In genomic region chr12:14270392-14270791, GRCh38 we compare ENCODE assay signal across 34 cellular contexts.
"Had no signal": no experiment of that assay in that cellular context is flagged by ENCODE, and none has a peak within 500 bp of the region (broad histone marks: within the 10 kb centered on the region; RNA-seq: fewer than 3 reads in every experiment).

No MANE protein-coding gene starts in this region.

- H3K4me3 ChIP-seq: ascending aorta, cardiac muscle cell had no signal

- H3K4me3 Mint-ChIP-seq: activated B cell treated with CpG ODN at 0.5 μM for 24 hours; activated CD4-positive, alpha-beta memory T cell treated with anti-CD3 and anti-CD28 coated beads for 36 hours; activated CD4-positive, alpha-beta T cell treated with anti-CD3 and anti-CD28 coated beads, Interleukin-2, amount 10 ng/mL, durations not matched to agents 24 days and 14 days; activated CD8-positive, alpha-beta T cell treated with anti-CD3 and anti-CD28 coated beads for 36 hours; activated naive CD4-positive, alpha-beta T cell treated with anti-CD3 and anti-CD28 coated beads, Interleukin-2, amount 10 ng/mL, durations not matched to agents 7 days and 5 days; activated naive CD4-positive, alpha-beta T cell treated with anti-CD3 and anti-CD28 coated beads, Interleukin-2, amount 50 U/mL, for 24 hours; activated naive CD8-positive, alpha-beta T cell; activated naive CD8-positive, alpha-beta T cell treated with anti-CD3 and anti-CD28 coated beads, Interleukin-2, amount 10 ng/mL, durations not matched to agents 7 days and 5 days; activated naive CD8-positive, alpha-beta T cell treated with anti-CD3 and anti-CD28 coated beads, Interleukin-2, amount 50 U/mL, for 24 hours; activated T-cell treated with anti-CD3 and anti-CD28 coated beads, Interleukin-2, amount 50 U/mL, for 24 hours; brain; central memory CD8-positive, alpha-beta T cell; T-helper 1 cell treated with Interleukin-12 subunit alpha and Interleukin-12 subunit beta and Interleukin-4 antibody, amounts not matched to agents 30 μg/mL and 1 μg/mL, for 36 hours; T-helper 2 cell treated with Interferon-gamma antibody and Interleukin-4, amounts not matched to agents 5 μg/mL and 100 μg/mL, for 36 hours had no signal

- DNase-seq: activated B cell treated with CpG ODN at 0.5 μM for 24 hours; activated CD4-positive, alpha-beta memory T cell treated with anti-CD3 and anti-CD28 coated beads for 36 hours; activated CD4-positive, alpha-beta T cell treated with anti-CD3 and anti-CD28 coated beads for 4 hours; activated CD4-positive, alpha-beta T cell treated with anti-CD3 and anti-CD28 coated beads, Interleukin-2, amount 10 ng/mL, durations not matched to agents 24 days and 14 days; activated CD4-positive, alpha-beta T cell treated with anti-CD3 and anti-CD28 coated beads, Interleukin-2, amount 50 U/mL, for 1 hour; activated CD4-positive, alpha-beta T cell treated with anti-CD3 and anti-CD28 coated beads, Interleukin-2, amount 50 U/mL, for 4 hours; activated CD4-positive, CD25-positive, alpha-beta regulatory T cell treated with anti-CD3 and anti-CD28 coated beads, Interleukin-2, amount 50 U/mL, for 72 hours; activated CD8-positive, alpha-beta memory T cell treated with anti-CD3 and anti-CD28 coated beads, Interleukin-2, amount 50 U/mL, for 4 hours; activated CD8-positive, alpha-beta T cell treated with anti-CD3 and anti-CD28 coated beads for 36 hours; activated effector memory CD4-positive, alpha-beta T cell treated with Interleukin-2 at 50 U/mL for 16 hours; activated gamma-delta T cell; activated naive CD4-positive, alpha-beta T cell treated with anti-CD3 and anti-CD28 coated beads, Interleukin-2, amount 10 ng/mL, durations not matched to agents 7 days and 5 days; activated naive CD4-positive, alpha-beta T cell treated with Interleukin-2 at 50 U/mL for 16 hours; activated naive CD8-positive, alpha-beta T cell treated with anti-CD3 and anti-CD28 coated beads, Interleukin-2, amount 10 ng/mL, durations not matched to agents 7 days and 5 days; activated naive CD8-positive, alpha-beta T cell treated with anti-CD3 and anti-CD28 coated beads, Interleukin-2, amount 50 U/mL, for 24 hours; activated T-cell treated with anti-CD3 and anti-CD28 coated beads, Interleukin-2, amount 50 U/mL, for 24 hours; activated T-cell treated with anti-CD3 and anti-CD28 coated beads, Interleukin-2, amount 50 U/mL, for 48 hours; amygdala; anterior cingulate cortex; caudate nucleus; cerebellar nuclear complex; T-helper 1 cell; T-helper 2 cell; T-helper 9 cell had no signal

- H3K27me3 Mint-ChIP-seq: activated B cell treated with CpG ODN at 0.5 μM for 24 hours; activated CD4-positive, alpha-beta memory T cell treated with anti-CD3 and anti-CD28 coated beads for 36 hours; activated CD4-positive, alpha-beta T cell treated with anti-CD3 and anti-CD28 coated beads, Interleukin-2, amount 10 ng/mL, durations not matched to agents 24 days and 14 days; activated CD8-positive, alpha-beta T cell treated with anti-CD3 and anti-CD28 coated beads for 36 hours; activated naive CD4-positive, alpha-beta T cell treated with anti-CD3 and anti-CD28 coated beads, Interleukin-2, amount 10 ng/mL, durations not matched to agents 7 days and 5 days; activated naive CD4-positive, alpha-beta T cell treated with anti-CD3 and anti-CD28 coated beads, Interleukin-2, amount 50 U/mL, for 24 hours; activated naive CD8-positive, alpha-beta T cell; activated naive CD8-positive, alpha-beta T cell treated with anti-CD3 and anti-CD28 coated beads, Interleukin-2, amount 10 ng/mL, durations not matched to agents 7 days and 5 days; activated naive CD8-positive, alpha-beta T cell treated with anti-CD3 and anti-CD28 coated beads, Interleukin-2, amount 50 U/mL, for 24 hours; activated T-cell treated with anti-CD3 and anti-CD28 coated beads, Interleukin-2, amount 50 U/mL, for 24 hours; brain; central memory CD8-positive, alpha-beta T cell had no signal

- H3K27ac Mint-ChIP-seq: activated B cell treated with CpG ODN at 0.5 μM for 24 hours; activated CD4-positive, alpha-beta memory T cell treated with anti-CD3 and anti-CD28 coated beads for 36 hours; activated CD4-positive, alpha-beta T cell treated with anti-CD3 and anti-CD28 coated beads, Interleukin-2, amount 10 ng/mL, durations not matched to agents 24 days and 14 days; activated CD8-positive, alpha-beta T cell treated with anti-CD3 and anti-CD28 coated beads for 36 hours; activated naive CD4-positive, alpha-beta T cell treated with anti-CD3 and anti-CD28 coated beads, Interleukin-2, amount 10 ng/mL, durations not matched to agents 7 days and 5 days; activated naive CD4-positive, alpha-beta T cell treated with anti-CD3 and anti-CD28 coated beads, Interleukin-2, amount 50 U/mL, for 24 hours; activated naive CD8-positive, alpha-beta T cell; activated naive CD8-positive, alpha-beta T cell treated with anti-CD3 and anti-CD28 coated beads, Interleukin-2, amount 10 ng/mL, durations not matched to agents 7 days and 5 days; activated naive CD8-positive, alpha-beta T cell treated with anti-CD3 and anti-CD28 coated beads, Interleukin-2, amount 50 U/mL, for 24 hours; activated T-cell treated with anti-CD3 and anti-CD28 coated beads, Interleukin-2, amount 50 U/mL, for 24 hours; activated T-helper 2 cell treated with anti-CD3 and anti-CD28 coated beads, Interferon-gamma antibody, Interleukin-2, Interleukin-4, amounts not matched to agents 10 μg/mL and 5 μg/mL and 100 μg/mL, durations not matched to agents 14 hours and 24 hours and 36 hours; brain; T-helper 1 cell treated with Interleukin-12 subunit alpha and Interleukin-12 subunit beta and Interleukin-4 antibody, amounts not matched to agents 30 μg/mL and 1 μg/mL, for 36 hours; T-helper 2 cell treated with Interferon-gamma antibody and Interleukin-4, amounts not matched to agents 5 μg/mL and 100 μg/mL, for 36 hours had no signal

- H3K27ac ChIP-seq: ascending aorta, cardiac muscle cell, VCaP had no signal

- H3K36me3 Mint-ChIP-seq: activated naive CD4-positive, alpha-beta T cell treated with anti-CD3 and anti-CD28 coated beads, Interleukin-2, amount 10 ng/mL, durations not matched to agents 7 days and 5 days had no signal

- H3K4me1 ChIP-seq: ascending aorta had no signal

- H3K36me3 ChIP-seq: ascending aorta, cardiac muscle cell had no signal
